Comparison of ENCODE assay signal across 4 cellular contexts in the genomic region with DNA sequence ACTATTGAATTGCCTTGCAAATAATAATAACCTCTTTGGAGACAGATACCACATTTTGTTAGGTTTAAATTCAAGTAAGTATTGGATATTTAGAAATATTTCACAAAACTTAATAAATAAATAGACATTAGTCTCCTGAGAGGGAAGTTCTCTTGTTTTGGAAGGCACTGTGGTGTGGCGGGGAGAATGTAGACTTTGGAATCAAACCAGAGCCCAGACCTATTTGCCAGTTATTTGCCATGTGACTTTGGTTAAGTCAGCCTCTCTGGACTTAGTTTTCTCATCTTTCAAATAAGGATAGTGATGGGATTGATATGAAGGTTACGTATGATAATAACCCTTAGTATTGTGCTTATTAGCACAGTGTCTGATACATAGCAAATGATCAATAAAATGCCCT.
DNase-seq lines count a peak whose midpoint lies in the region; ATAC-seq, FAIRE-seq and TF ChIP-seq lines count a peak whose summit lies in the region.
"Not testable (repeated sequence)": the region's sequence is repeated elsewhere in the genome, so short reads cannot be mapped to it uniquely, and the experiment has no call there.

No MANE protein-coding gene starts in this region.

- not testable (repeated sequence) for TF ChIP-seq POLR2A in right lobe of liver (IDR thresholded peaks at IDR 0.05)

- intact Hi-C loops in right lobe of liver (cut with DNase I): not testable (repeated sequence)

- 37% methylated on average over 2 of the region's 2 CpGs for WGBS in liver
- WGBS in right lobe of liver (ENCODE audit: insufficient coverage, low coverage, low lambda C conversion rate, missing lambda C conversion rate): 30% methylated on average over 2 of the region's 2 CpGs

- not testable (repeated sequence) for H3K9me3 ChIP-seq in liver (ENCODE audit: control insufficient read depth in 4 of 4, low read length in 3 of 4); right lobe of liver

- H3K27me3 ChIP-seq in liver (ENCODE audit: control insufficient read depth in 4 of 4, insufficient read depth in 4 of 4, low read length in 3 of 4); right lobe of liver: not testable (repeated sequence)

- not testable (repeated sequence) for TF ChIP-seq CTCF in liver (IDR thresholded peaks at IDR 0.05; ENCODE audit: low read depth, low read length, missing input control); right lobe of liver (IDR thresholded peaks at IDR 0.05)

- not testable (repeated sequence) for H3K27ac ChIP-seq in liver (ENCODE audit: low read depth in 1 of 2, low read length in 2 of 2); right lobe of liver

- H3K36me3 ChIP-seq in liver (ENCODE audit: control insufficient read depth in 4 of 4, insufficient read depth in 3 of 4, low read depth in 1 of 4, low read length in 3 of 4); right lobe of liver: not testable (repeated sequence)

- H3K4me3 ChIP-seq in liver (ENCODE audit: low read depth in 1 of 3, low read length in 3 of 3); right lobe of liver: not testable (repeated sequence)

- not testable (repeated sequence) for H3K4me1 ChIP-seq in liver (ENCODE audit: control insufficient read depth in 4 of 4, insufficient read depth in 4 of 4, low read length in 3 of 4); right lobe of liver

- not testable (repeated sequence) for H3K9ac ChIP-seq in liver (ENCODE audit: low read depth in 1 of 2, low read length in 2 of 2)

- ATAC-seq in left lobe of liver (peak; percentile 78), right lobe of liver (peak; percentile 67 to 89 (median 85))

- not testable (repeated sequence) for DNase-seq in left lobe of liver (ENCODE audit: low spot score); right lobe of liver

- FAIRE-seq in colon (lab: Jason Lieb, UNC): peak; percentile 31

- TF ChIP-seq RAD21 in liver (IDR thresholded peaks at IDR 0.05): not testable (repeated sequence)

TF ChIP-seq in liver, 16 proteins besides CTCF, POLR2A, EP300 and RAD21:
- peak; percentile 18 to 40 for TF ChIP-seq HNF4A (conservative IDR thresholded peaks at IDR 0.05)
